Comparison of ENCODE assay signal across 8 cellular contexts in genomic region chr7:134778941-134779740, GRCh38. TPM values are rescaled to one million over a fixed set of nuclear protein-coding genes. Genes with fewer than 3 reads are reported as not detected.
A peak's percentile ranks its signal among the peaks of the same experiment; 100 is the strongest.
DNase-seq lines count a peak whose midpoint lies in the region; ATAC-seq and TF ChIP-seq lines count a peak whose summit lies in the region.

Gene CALD1, plus strand, starts transcription at chr7:134779634. Its CDS starts 88,100 bp downstream, at chr7:134867734.

- no peaks in the 10 kb centered on the region for H3K36me3 ChIP-seq in stomach

- TF ChIP-seq CTCF in 22Rv1 (IDR thresholded peaks at IDR 0.05) (no peak), LNCaP clone FGC (IDR thresholded peaks at IDR 0.05; ENCODE audit: control insufficient read depth, extremely low read depth, insufficient read depth) (no peak), coronary artery (IDR thresholded peaks at IDR 0.05) (no peak), stomach (IDR thresholded peaks at IDR 0.05) (no peak)

- DNase-seq in LNCaP clone FGC (ENCODE audit: low read depth), result peak; percentile 93
- DNase-seq in coronary artery (ENCODE audit: low spot score), result peak; percentile 93
- DNase-seq in kidney glomerular epithelial cell (lab: John Stamatoyannopoulos, UW), result peak; percentile 97
- peak; percentile 57 for DNase-seq in stomach
- DNase-seq in COR-L47 (lab: John Stamatoyannopoulos, UW), result no peak

- no peaks in the 10 kb centered on the region for H3K9me3 ChIP-seq in stomach

- no peaks in the 10 kb centered on the region for H3K27me3 ChIP-seq in stomach

- H3K4me3 ChIP-seq in LNCaP clone FGC (ENCODE audit: low read depth, low read length), result peak within 1 kb of the TSS; percentile 57
- peak within 1 kb of the TSS; percentile 72 for H3K4me3 ChIP-seq in coronary artery
- H3K4me3 ChIP-seq in stomach, result peak within 1 kb of the TSS; percentile 44 to 56 (median 52)

- intact Hi-C loops in stomach (cut with DNase I; ENCODE audit: low total_unique reads), result no loop called here

- peak; percentile 84 for TF ChIP-seq EP300 in stomach (IDR thresholded peaks at IDR 0.05)

- ATAC-seq in HG03457 (IDR thresholded peaks at IDR 0.05; ENCODE audit: unreplicated experiment), result no peak
- ATAC-seq in HG03095 (IDR thresholded peaks at IDR 0.05; ENCODE audit: unreplicated experiment), result no peak

- peak within 1 kb of the TSS; percentile 67 for H3K27ac ChIP-seq in 22Rv1
- H3K27ac ChIP-seq in coronary artery, result peak within 1 kb of the TSS; percentile 81 to 88
- peak within 1 kb of the TSS; percentile 28 to 91 (median 85) for H3K27ac ChIP-seq in stomach

- WGBS in stomach, 5 donors, result 19 to 25% (median 24%) methylated on average over 10 to 15 of the region's 15 CpGs

- peak in 2 of 4 donors; percentile 18 to 24 for TF ChIP-seq POLR2A in stomach (IDR thresholded peaks at IDR 0.05)

- H3K4me1 ChIP-seq in stomach, result peaks cover 0 to 21% (median 17%) of the 10 kb centered on the region in 4 donors

RNA-seq across cellular contexts. Expression of gene CALD1, which starts in this region (rescaled TPM):
- total RNA-seq in stomach, result 1,000 to 10,000 TPM in 1 of 5 donors, 100 to 1,000 TPM in 4; 300 to 1,007 (median 620) TPM
- 100 to 1,000 TPM; 146 to 179 (median 172) TPM for polyA plus RNA-seq in stomach
